ENCODE assay signal across 8 cellular contexts in the genomic region with DNA sequence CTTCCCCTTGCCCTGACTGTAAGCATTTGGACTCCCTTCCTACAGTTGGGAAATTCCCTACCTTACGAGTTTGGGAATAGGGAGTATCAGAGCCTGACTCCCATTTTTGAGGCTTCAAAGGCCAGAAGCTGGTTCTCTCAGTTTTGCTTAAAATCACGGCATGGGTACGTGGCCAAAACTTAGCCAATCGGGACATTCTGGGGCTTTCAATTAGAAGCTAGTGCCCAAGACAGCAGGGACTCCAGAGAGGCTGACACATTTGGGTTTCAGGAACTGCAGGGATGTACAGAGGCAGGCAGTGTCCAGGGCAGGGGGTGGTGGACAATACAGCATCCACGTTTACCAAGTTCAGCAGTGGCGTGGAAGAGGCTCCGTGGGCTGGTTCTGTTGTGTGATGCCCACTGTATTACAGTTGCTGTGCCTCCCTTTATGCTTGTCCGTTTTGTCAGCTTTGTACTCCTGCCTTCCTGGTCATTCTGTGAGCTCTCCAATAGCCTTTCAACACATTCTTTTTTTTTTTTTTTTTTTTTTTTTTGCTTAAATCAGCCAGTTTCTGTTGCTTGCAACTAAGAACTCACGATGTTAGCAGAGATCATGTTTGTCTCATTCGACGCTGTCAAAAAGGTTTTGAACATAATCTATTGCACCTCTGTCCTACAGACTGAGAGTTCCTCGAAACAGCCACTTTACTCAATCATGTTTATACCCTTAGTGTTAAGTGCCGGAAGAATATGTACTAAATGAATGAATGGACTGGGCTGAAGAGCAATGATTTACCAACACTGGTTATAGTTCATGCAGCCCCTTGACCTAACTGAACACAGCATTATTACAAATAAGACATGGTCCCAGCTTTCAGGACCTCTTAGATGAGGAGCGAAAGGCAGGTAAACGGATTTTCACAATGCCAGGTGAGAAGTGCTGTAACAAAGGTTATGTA. TPM values are rescaled to one million over a fixed set of nuclear protein-coding genes. Genes with fewer than 3 reads are reported as not detected.
A peak's percentile ranks its signal among the peaks of the same experiment; 100 is the strongest.
DNase-seq lines count a peak whose midpoint lies in the region; ATAC-seq and TF ChIP-seq lines count a peak whose summit lies in the region.

No MANE protein-coding gene starts in this region.

- H3K27ac ChIP-seq in left ventricle myocardium inferior (replicated peaks) = peak overlapping the region; percentile 91
- H3K27ac ChIP-seq in adrenal gland = no peak overlapping the region
- H3K27ac ChIP-seq in uterus = peak overlapping the region in 1 of 2 donors; percentile 63

- in situ Hi-C loops in GM13977 (cut with MboI; ENCODE audit: low pct_unique_long_range_greater_than_20kb, low sequenced_read_pairs, unreplicated experiment) = no loop called here

- no peak for TF ChIP-seq POLR2A in adrenal gland (IDR thresholded peaks at IDR 0.05)
- no peak for TF ChIP-seq POLR2A in lower leg skin (IDR thresholded peaks at IDR 0.05)
- no peak for TF ChIP-seq POLR2A in uterus (IDR thresholded peaks at IDR 0.05)

- no peak for ATAC-seq in HG02870 (IDR thresholded peaks at IDR 0.05; ENCODE audit: unreplicated experiment)

- H3K27me3 ChIP-seq in left ventricle myocardium inferior (ENCODE audit: low read depth) = no peaks in the 10 kb centered on the region
- no peaks in the 10 kb centered on the region for H3K27me3 ChIP-seq in adrenal gland
- no peaks in the 10 kb centered on the region for H3K27me3 ChIP-seq in uterus

- H3K4me1 ChIP-seq in left ventricle myocardium inferior = peaks cover 28% of the 10 kb centered on the region
- peaks cover 0 to 35% of the 10 kb centered on the region in 2 donors for H3K4me1 ChIP-seq in adrenal gland (replicated peaks in 1 of 2)
- no peaks in the 10 kb centered on the region for H3K4me1 ChIP-seq in uterus

- TF ChIP-seq CTCF in left ventricle myocardium inferior (IDR thresholded peaks at IDR 0.05; ENCODE audit: borderline replicate concordance) = no peak
- no peak for TF ChIP-seq CTCF in adrenal gland (IDR thresholded peaks at IDR 0.05)
- no peak for TF ChIP-seq CTCF in lower leg skin (IDR thresholded peaks at IDR 0.05)
- no peak for TF ChIP-seq CTCF in uterus (IDR thresholded peaks at IDR 0.05)
- no peak for TF ChIP-seq CTCF in GM13977 (IDR thresholded peaks at IDR 0.05; ENCODE audit: extremely low read depth, insufficient read depth, missing control alignments)

- intact Hi-C loops in left ventricle myocardium inferior (cut with micrococcal nuclease) (no loop called here), cardiac septum (cut with DNase I) (loop anchor here (2.0 kb wide), 1 partner anchor 25 kb away; a partner anchor contains a TSS), adrenal gland (cut with DNase I) (no loop called here), lower leg skin (cut with DNase I; ENCODE audit: low total_unique reads) (loop anchor here (5.0 kb wide), 1 partner anchor 216 kb away; no protein-coding TSS in a partner anchor), uterus (cut with DNase I; ENCODE audit: low total_unique reads) (no loop called here)

- 51 to 58% (median 57%) methylated on average over 15 of the region's 15 CpGs for WGBS in adrenal gland, 4 donors
- 42 to 47% methylated on average over 15 of the region's 15 CpGs for WGBS in lower leg skin, 2 donors

- H3K9me3 ChIP-seq in left ventricle myocardium inferior (replicated peaks) = no peaks in the 10 kb centered on the region
- no peaks in the 10 kb centered on the region for H3K9me3 ChIP-seq in adrenal gland (replicated peaks in 1 of 3)
- no peaks in the 10 kb centered on the region for H3K9me3 ChIP-seq in uterus

- peak overlapping the region; percentile 80 for H3K4me3 ChIP-seq in left ventricle myocardium inferior
- peak overlapping the region; percentile 94 to 99 (median 96) for H3K4me3 ChIP-seq in adrenal gland
- peak overlapping the region; percentile 90 for H3K4me3 ChIP-seq in lower leg skin (ENCODE audit: low read depth, poor library complexity, severe bottlenecking)
- peak overlapping the region; percentile 71 to 90 for H3K4me3 ChIP-seq in uterus

- no peaks in the 10 kb centered on the region for H3K36me3 ChIP-seq in left ventricle myocardium inferior
- H3K36me3 ChIP-seq in adrenal gland (replicated peaks in 1 of 2) = no peaks in the 10 kb centered on the region
- H3K36me3 ChIP-seq in uterus = no peaks in the 10 kb centered on the region

- no peak for DNase-seq in left ventricle myocardium inferior
- no peak for DNase-seq in cardiac septum (ENCODE audit: low spot score)
- no peak for DNase-seq in adrenal gland
- no peak for DNase-seq in lower leg skin (ENCODE audit: low spot score in 2 of 2)
- no peak for DNase-seq in uterus
- DNase-seq in stimulated activated CD4-positive, alpha-beta T cell treated with anti-CD3 and anti-CD28 coated beads, Interleukin-4, amount 100 ng/mL, for 4 hours = no peak
- DNase-seq in GM13977 (ENCODE audit: low spot score) = no peak

RNA-seq across cellular contexts. Expression of a gene that starts 1.1 kb away (rescaled TPM):
- total RNA-seq in left ventricle myocardium inferior (18.9 TPM), cardiac septum (20.8 TPM), adrenal gland (10 to 100 TPM; 18.6 to 62.6 (median 37.4) TPM), lower leg skin (10 to 100 TPM; 40.0 to 66.2 (median 60.8) TPM), uterus (10 to 100 TPM in 3 of 4 donors, 1 to 10 TPM in 1; 4.9 to 35.9 (median 21.3) TPM)
- polyA plus RNA-seq in adrenal gland = 10 to 100 TPM; 58.3 to 67.8 (median 58.5) TPM

RNA-seq across cellular contexts. Expression of a gene that starts 25.0 kb away (rescaled TPM):
- total RNA-seq in left ventricle myocardium inferior = 7.0 TPM
- total RNA-seq in cardiac septum = 13.2 TPM
- 10 to 100 TPM in 1 of 8 donors, 1 to 10 TPM in 7; 4.1 to 11.2 (median 7.2) TPM for total RNA-seq in adrenal gland
- 10 to 100 TPM in 2 of 3 donors, 1 to 10 TPM in 1; 5.0 to 18.0 (median 10.9) TPM for polyA plus RNA-seq in adrenal gland
- total RNA-seq in lower leg skin = 10 to 100 TPM in 3 of 4 donors, 1 to 10 TPM in 1; 5.1 to 14.5 (median 10.9) TPM
- total RNA-seq in uterus = 10 to 100 TPM in 3 of 4 donors, 1 to 10 TPM in 1; 9.2 to 22.1 (median 12.7) TPM

Comparison
In these comparisons a context has a peak if more than half of its experiments do, and no peak if none do; other contexts are left out.
1. intact Hi-C loops: an anchor here in cardiac septum (2.0 kb wide) and lower leg skin (5.0 kb wide); none called in left ventricle myocardium inferior, adrenal gland and uterus.